8 cellular contexts compared by ENCODE assay signal in the genomic region with DNA sequence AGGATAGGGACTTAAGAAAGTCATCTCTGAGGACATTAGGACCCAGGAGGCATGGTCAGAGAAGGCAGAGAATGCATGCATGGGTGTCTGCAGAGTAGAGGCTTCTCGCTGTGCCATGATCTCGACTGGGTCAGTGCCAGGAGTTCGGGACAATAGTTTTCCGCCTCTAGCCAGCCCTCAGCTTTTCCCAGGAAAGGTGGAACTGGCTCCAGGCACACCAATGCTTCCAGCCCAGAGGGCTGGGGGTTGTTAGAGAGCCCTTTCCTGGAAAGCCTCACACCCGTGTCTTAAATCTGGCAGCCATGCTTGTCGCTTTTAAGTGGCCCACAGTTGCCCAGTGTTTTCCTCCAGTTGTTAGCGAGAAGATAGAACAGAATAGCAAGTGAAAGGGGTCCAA.
DNase-seq lines count a peak whose midpoint lies in the region; ATAC-seq and TF ChIP-seq lines count a peak whose summit lies in the region.

No MANE protein-coding gene starts in this region.

- no peaks in the 10 kb centered on the region for H3K27me3 ChIP-seq in lung (ENCODE audit: control insufficient read depth, insufficient read depth)

- peaks cover 0 to 1% of the 10 kb centered on the region in 2 donors for H3K4me1 ChIP-seq in lung (ENCODE audit: control insufficient read depth in 2 of 2, insufficient read depth in 2 of 2, low read length in 2 of 2)

- DNase-seq in NCI-H2081 (lab: John Stamatoyannopoulos, UW) (peak; percentile 46 to 82), NCI-H2081 treated with DMSO at 0.1 percent for 48 hours (lab: John Stamatoyannopoulos, UW) (no peak), LNCaP clone FGC (ENCODE audit: low read depth) (peak; percentile 1), lung (ENCODE audit: low spot score) (no peak), NCI-H69 (lab: John Stamatoyannopoulos, UW) (no peak), SKM-1 (lab: John Stamatoyannopoulos, UW; ENCODE audit: unreplicated experiment) (no peak)
- DNase-seq in activated CD4-positive, alpha-beta T cell treated with anti-CD3 and anti-CD28 coated beads, Interleukin-2, amount 50 U/mL, for 48 hours, result peak; percentile 20 to 33

- H3K27ac ChIP-seq in lung (ENCODE audit: low read depth in 1 of 2, low read length in 1 of 2), result peak overlapping the region in 1 of 2 donors; percentile 87

- 52 to 54% methylated on average over 7 of the region's 7 CpGs for WGBS in lung, 2 donors

- ATAC-seq in GM21825 (IDR thresholded peaks at IDR 0.05; ENCODE audit: unreplicated experiment), result peak; percentile 23
- ATAC-seq in lung (ENCODE audit: insufficient read depth, low FRiP score), result peak; percentile 38

- TF ChIP-seq CTCF in LNCaP clone FGC (IDR thresholded peaks at IDR 0.05; ENCODE audit: control insufficient read depth, extremely low read depth, insufficient read depth) (no peak), lung (IDR thresholded peaks at IDR 0.05; ENCODE audit: control extremely low read depth, extremely low read depth) (no peak)

- no peaks in the 10 kb centered on the region for H3K36me3 ChIP-seq in lung (ENCODE audit: control insufficient read depth in 2 of 2, insufficient read depth in 2 of 2, low read length in 2 of 2)

- H3K4me3 ChIP-seq in LNCaP clone FGC (ENCODE audit: low read depth, low read length), result peak overlapping the region; percentile 47
- H3K4me3 ChIP-seq in lung, result peak overlapping the region; percentile 44

- H3K9me3 ChIP-seq in lung (ENCODE audit: control insufficient read depth in 2 of 2, insufficient read depth in 1 of 2, low read length in 1 of 2), result peaks cover 0 to 5% of the 10 kb centered on the region in 2 donors

Comparison
In these comparisons a context has a peak if more than half of its experiments do, and no peak if none do; other contexts are left out.
1. DNase-seq: peak in NCI-H2081 (2 of 2), LNCaP clone FGC (single experiment) and activated CD4-positive, alpha-beta T cell treated with anti-CD3 and anti-CD28 coated beads, Interleukin-2, amount 50 U/mL, for 48 hours (2 of 2); none in NCI-H2081 treated with DMSO at 0.1 percent for 48 hours (single experiment), lung (single experiment), NCI-H69 (single experiment) and SKM-1 (single experiment).